ENCODE assay signal across 8 cellular contexts in genomic region chr2:121897335-121897970, GRCh38.
DNase-seq lines count a peak whose midpoint lies in the region; ATAC-seq and TF ChIP-seq lines count a peak whose summit lies in the region.

No MANE protein-coding gene starts in this region.

- H3K27me3 ChIP-seq in spleen (replicated peaks in 1 of 7), result no peaks in the 10 kb centered on the region

- no peak overlapping the region for H3K27ac ChIP-seq in spleen

- intact Hi-C loops in spleen (cut with DNase I; ENCODE audit: low total_unique reads), result no loop called here

- DNase-seq in COLO668 (lab: John Stamatoyannopoulos, UW; ENCODE audit: unreplicated experiment) (peak; percentile 8), NCI-H1930 (lab: John Stamatoyannopoulos, UW) (peak; percentile 3 to 31), astrocyte of the hippocampus (ENCODE audit: low read depth, low spot score) (peak; percentile 25), non-pigmented ciliary epithelial cell (ENCODE audit: low read depth) (peak; percentile 6), spleen (no peak), NCI-H1436 (lab: John Stamatoyannopoulos, UW) (no peak)

- ATAC-seq in GM18499 (IDR thresholded peaks at IDR 0.05; ENCODE audit: insufficient read depth, unreplicated experiment) (peak; percentile 73), HG02678 (IDR thresholded peaks at IDR 0.05; ENCODE audit: unreplicated experiment) (peak; percentile 64)

- peaks cover 0 to 2% (median 0%) of the 10 kb centered on the region in 6 donors for H3K4me1 ChIP-seq in spleen

- WGBS in spleen, 5 donors, result 78 to 91% (median 90%) methylated on average over 4 to 5 of the region's 5 CpGs

- TF ChIP-seq POLR2A in spleen (IDR thresholded peaks at IDR 0.05), result no peak

- peak in 1 of 11 experiments; percentile 23 for TF ChIP-seq CTCF in spleen (IDR thresholded peaks at IDR 0.05 in 8 of 11, conservative IDR thresholded peaks at IDR 0.05 in 3 of 11)

- H3K4me3 ChIP-seq in spleen, result no peak overlapping the region

- H3K36me3 ChIP-seq in spleen, result no peaks in the 10 kb centered on the region

- H3K9me3 ChIP-seq in spleen, result no peaks in the 10 kb centered on the region

Comparison
In these comparisons a context has a peak if more than half of its experiments do, and no peak if none do; other contexts are left out.
1. DNase-seq: peak in COLO668 (single experiment), NCI-H1930 (2 of 2), astrocyte of the hippocampus (single experiment) and non-pigmented ciliary epithelial cell (single experiment); none in spleen (single experiment) and NCI-H1436 (single experiment).